In the genomic region with DNA sequence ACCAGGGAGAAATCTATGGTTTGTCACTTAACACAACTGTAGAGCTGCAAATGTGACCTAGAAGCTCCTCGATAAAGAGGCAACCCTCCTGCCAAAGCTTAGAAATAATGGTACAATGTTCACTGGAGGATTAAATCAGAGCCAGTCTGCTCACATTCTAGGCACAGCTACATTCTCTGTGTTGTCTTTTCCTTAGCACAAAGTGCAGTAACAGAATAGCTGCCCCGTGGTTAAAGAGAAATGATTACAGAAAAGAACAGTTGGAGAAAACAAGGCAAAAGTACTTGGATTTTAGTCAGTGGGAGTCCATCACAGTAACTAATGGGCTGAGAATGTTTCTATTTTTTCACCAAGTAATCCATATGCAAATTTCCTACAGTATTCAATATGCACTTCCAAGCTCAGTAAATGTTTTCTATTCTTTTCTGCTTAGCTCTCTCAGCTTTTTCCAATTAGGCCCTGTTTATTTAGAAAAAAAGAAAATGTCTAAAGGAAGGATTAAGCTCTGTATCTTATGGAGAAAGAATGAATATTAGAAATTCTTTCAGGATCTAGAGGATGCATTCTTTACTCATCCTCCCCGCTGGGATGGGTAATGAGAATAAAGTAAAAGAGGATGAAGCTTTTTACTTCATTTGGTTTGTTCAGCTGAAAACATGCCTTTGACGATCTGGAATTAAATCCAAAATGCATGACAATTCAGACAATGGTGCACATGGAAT, we compare ENCODE assay signal across 21 cellular contexts.
A peak's percentile ranks its signal among the peaks of the same experiment; 100 is the strongest.
DNase-seq lines count a peak whose midpoint lies in the region; ATAC-seq and TF ChIP-seq lines count a peak whose summit lies in the region.
"Had no signal": no experiment of that assay in that cellular context is flagged by ENCODE, and none has a peak within 500 bp of the region (broad histone marks: within the 10 kb centered on the region; RNA-seq: fewer than 3 reads in every experiment).

No MANE protein-coding gene starts in this region.

- H3K9me3 Mint-ChIP-seq in WTC11 (no peaks in the 10 kb centered on the region), osteocyte (ENCODE audit: unreplicated experiment) (no peaks in the 10 kb centered on the region), T-cell (no peaks in the 10 kb centered on the region)
- H3K9me3 Mint-ChIP-seq in activated CD4-positive, alpha-beta T cell treated with anti-CD3 and anti-CD28 coated beads, Interleukin-2, amount 10 ng/mL, durations not matched to agents 7 days and 5 days = no peaks in the 10 kb centered on the region

- ATAC-seq in WTC11 = peak; percentile 35
- no peak for ATAC-seq in GM21528 (IDR thresholded peaks at IDR 0.05; ENCODE audit: low FRiP score, unreplicated experiment)
- ATAC-seq in HG03025 (IDR thresholded peaks at IDR 0.05; ENCODE audit: low FRiP score, unreplicated experiment) = no peak
- ATAC-seq in T-cell (replicated peaks in 1 of 4) = no peak
- ATAC-seq: body of pancreas had no signal

- H3K27ac ChIP-seq in dorsolateral prefrontal cortex = peak overlapping the region in 43 of 59 donors; percentile 7 to 77 (median 54)
- H3K27ac ChIP-seq: epithelial cell of prostate had no signal

- H3K36me3 Mint-ChIP-seq in WTC11 (no peaks in the 10 kb centered on the region), osteocyte (ENCODE audit: unreplicated experiment) (no peaks in the 10 kb centered on the region), T-cell (no peaks in the 10 kb centered on the region)
- H3K36me3 Mint-ChIP-seq in activated CD4-positive, alpha-beta T cell treated with anti-CD3 and anti-CD28 coated beads, Interleukin-2, amount 10 ng/mL, durations not matched to agents 7 days and 5 days (ENCODE audit: low read depth) = no peaks in the 10 kb centered on the region

- DNase-seq in G401 (ENCODE audit: low spot score) (peak; percentile 57), WTC11 (ENCODE audit: low spot score) (no peak), dorsolateral prefrontal cortex (no peak), osteocyte (ENCODE audit: extremely low spot score, unreplicated experiment) (no peak), T-cell (no peak)
- no peak for DNase-seq in activated CD4-positive, alpha-beta T cell treated with anti-CD3 and anti-CD28 coated beads, Interleukin-2, amount 10 ng/mL, durations not matched to agents 7 days and 5 days
- DNase-seq: activated CD4-positive, CD25-positive, alpha-beta regulatory T cell treated with anti-CD3 and anti-CD28 coated beads, Interleukin-2, amount 50 U/mL, for 72 hours; activated naive CD4-positive, alpha-beta T cell treated with anti-CD3 and anti-CD28 coated beads, Interleukin-2, amount 50 U/mL, for 16 hours; body of pancreas; dermis blood vessel endothelial cell; DND-41; foreskin melanocyte; NCI-H1417 treated with DMSO at 0.1 percent for 48 hours; NCI-H524 treated with DMSO at 0.1 percent for 48 hours; right cardiac atrium; T-helper 9 cell had no signal

- POLR2A ChIA-PET in WTC11 (lab: Charles Lee) (no interaction called here), T-cell (lab: Charles Lee) (no interaction called here)
- POLR2A ChIA-PET in activated CD4-positive, alpha-beta T cell treated with anti-CD3 and anti-CD28 coated beads, Interleukin-2, amount 10 ng/mL, durations not matched to agents 7 days and 5 days (lab: Charles Lee) = no interaction called here

- H3K4me3 ChIP-seq in dorsolateral prefrontal cortex = no peak overlapping the region
- H3K4me3 ChIP-seq: body of pancreas, lung, ovary had no signal

- H3K4me3 Mint-ChIP-seq in WTC11 (peak overlapping the region; percentile 9; the same call in 1 of the 2 replicates), osteocyte (ENCODE audit: unreplicated experiment) (peak overlapping the region; percentile 36), T-cell (no peak overlapping the region)
- no peak overlapping the region for H3K4me3 Mint-ChIP-seq in activated CD4-positive, alpha-beta T cell treated with anti-CD3 and anti-CD28 coated beads, Interleukin-2, amount 10 ng/mL, durations not matched to agents 7 days and 5 days

- CTCF ChIA-PET in WTC11 (lab: Charles Lee) (interaction anchor here (0.6 to 1.3 kb wide), 4 partner anchors 12 to 106 kb away, joined by 3 to 4 read pairs (median 3); no protein-coding TSS in a partner anchor), T-cell (lab: Charles Lee) (no interaction called here)
- CTCF ChIA-PET in activated CD4-positive, alpha-beta T cell treated with anti-CD3 and anti-CD28 coated beads, Interleukin-2, amount 10 ng/mL, durations not matched to agents 7 days and 5 days (lab: Charles Lee) = no interaction called here

- intact Hi-C loops in dorsolateral prefrontal cortex (cut with DNase I) = no loop called here

- peaks cover 37% of the 10 kb centered on the region for H3K4me1 Mint-ChIP-seq in WTC11
- H3K4me1 Mint-ChIP-seq in osteocyte (ENCODE audit: unreplicated experiment) = peaks cover 37% of the 10 kb centered on the region
- H3K4me1 Mint-ChIP-seq in T-cell = no peaks in the 10 kb centered on the region
- no peaks in the 10 kb centered on the region for H3K4me1 Mint-ChIP-seq in activated CD4-positive, alpha-beta T cell treated with anti-CD3 and anti-CD28 coated beads, Interleukin-2, amount 10 ng/mL, durations not matched to agents 7 days and 5 days

- H3K27me3 Mint-ChIP-seq in WTC11 (ENCODE audit: low read depth) = no peaks in the 10 kb centered on the region
- no peaks in the 10 kb centered on the region for H3K27me3 Mint-ChIP-seq in osteocyte (ENCODE audit: unreplicated experiment)
- no peaks in the 10 kb centered on the region for H3K27me3 Mint-ChIP-seq in T-cell
- peaks cover 3% of the 10 kb centered on the region for H3K27me3 Mint-ChIP-seq in activated CD4-positive, alpha-beta T cell treated with anti-CD3 and anti-CD28 coated beads, Interleukin-2, amount 10 ng/mL, durations not matched to agents 7 days and 5 days

- no peak for TF ChIP-seq CTCF in WTC11 (IDR thresholded peaks at IDR 0.05)
- no peak for TF ChIP-seq CTCF in dorsolateral prefrontal cortex (IDR thresholded peaks at IDR 0.05 in 54 of 56, conservative IDR thresholded peaks at IDR 0.05 in 2 of 56; ENCODE audit: low read depth in 1 of 56, partially characterized antibody in 56 of 56)
- TF ChIP-seq CTCF in osteocyte (IDR thresholded peaks at IDR 0.05) = no peak

- in situ Hi-C loops in G401 (cut with HindIII; ENCODE audit: low sequenced_read_pairs) = no loop called here

- H3K27ac Mint-ChIP-seq in WTC11 (peak overlapping the region; percentile 71; the same call in 1 of the 2 replicates), osteocyte (ENCODE audit: unreplicated experiment) (peak overlapping the region; percentile 77), T-cell (no peak overlapping the region)
- no peak overlapping the region for H3K27ac Mint-ChIP-seq in activated CD4-positive, alpha-beta T cell treated with anti-CD3 and anti-CD28 coated beads, Interleukin-2, amount 10 ng/mL, durations not matched to agents 7 days and 5 days

- peaks cover 0 to 4% (median 0%) of the 10 kb centered on the region in 45 donors for H3K27me3 ChIP-seq in dorsolateral prefrontal cortex
- H3K27me3 ChIP-seq: body of pancreas, ovary had no signal

TF ChIP-seq in WTC11, 78 proteins besides CTCF, POLR2A, EP300 and RAD21:
- no peak for TF ChIP-seq ZNF671 (CRISPR knock-in tag; IDR thresholded peaks at IDR 0.05)
TF ChIP-seq in WTC11: peak in this region for 0.

Comparison
In these comparisons a context has a peak if more than half of its experiments do, and no peak if none do; other contexts are left out.
1. H3K27ac Mint-ChIP-seq: peak in WTC11 (single experiment) and osteocyte (single experiment); none in T-cell (0 of 2) and activated CD4-positive, alpha-beta T cell treated with anti-CD3 and anti-CD28 coated beads, Interleukin-2, amount 10 ng/mL, durations not matched to agents 7 days and 5 days (single experiment).
2. H3K4me3 Mint-ChIP-seq: peak in WTC11 (single experiment) and osteocyte (single experiment); none in T-cell (0 of 3) and activated CD4-positive, alpha-beta T cell treated with anti-CD3 and anti-CD28 coated beads, Interleukin-2, amount 10 ng/mL, durations not matched to agents 7 days and 5 days (single experiment).